ENCODE assay signal across 1 cellular context in the genomic region with DNA sequence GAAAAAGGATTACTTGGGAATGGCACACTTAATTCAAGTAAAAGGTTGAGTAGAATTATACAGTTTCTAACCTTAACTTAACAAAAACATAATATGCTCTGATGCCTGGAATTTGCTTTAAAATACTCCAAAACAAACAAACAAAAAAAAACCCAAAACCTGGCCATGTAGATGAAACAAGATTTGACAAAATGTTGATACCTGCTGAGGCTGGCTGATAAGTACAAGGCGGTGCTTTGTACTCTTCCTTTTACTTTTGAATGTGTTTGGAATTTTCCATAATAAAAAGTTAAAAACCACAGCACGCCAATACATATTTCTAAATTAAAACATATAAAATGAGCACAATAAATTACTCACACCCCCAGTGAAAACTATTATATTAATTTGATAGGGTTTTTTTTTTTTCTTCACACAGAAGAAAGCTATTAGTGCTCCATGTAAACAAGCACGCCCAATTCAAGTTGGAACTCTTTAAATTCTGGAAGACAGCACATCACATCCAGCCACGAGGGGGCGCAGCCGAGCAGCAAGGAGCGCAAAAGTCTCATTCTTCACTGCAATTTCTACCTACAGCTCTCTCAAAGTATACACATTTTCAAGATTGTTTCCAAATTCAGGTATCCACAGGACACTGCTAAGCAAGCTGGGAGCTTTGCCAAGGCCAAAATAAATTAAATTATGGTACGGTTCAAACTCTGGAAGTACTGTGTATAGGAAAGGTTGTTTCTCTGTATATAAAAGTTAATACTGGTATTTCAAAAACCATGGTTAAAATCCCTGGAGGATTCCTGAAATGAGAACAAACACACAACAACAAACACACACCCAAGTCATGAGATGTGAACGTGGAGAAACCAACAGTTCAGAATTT.
TF ChIP-seq lines count a peak whose summit lies in the region.

No MANE protein-coding gene starts in this region.

TF ChIP-seq in K562, 482 proteins besides CTCF, POLR2A, EP300 and RAD21 (continued from another document and continues in another):
- TF ChIP-seq, protein P1, sequence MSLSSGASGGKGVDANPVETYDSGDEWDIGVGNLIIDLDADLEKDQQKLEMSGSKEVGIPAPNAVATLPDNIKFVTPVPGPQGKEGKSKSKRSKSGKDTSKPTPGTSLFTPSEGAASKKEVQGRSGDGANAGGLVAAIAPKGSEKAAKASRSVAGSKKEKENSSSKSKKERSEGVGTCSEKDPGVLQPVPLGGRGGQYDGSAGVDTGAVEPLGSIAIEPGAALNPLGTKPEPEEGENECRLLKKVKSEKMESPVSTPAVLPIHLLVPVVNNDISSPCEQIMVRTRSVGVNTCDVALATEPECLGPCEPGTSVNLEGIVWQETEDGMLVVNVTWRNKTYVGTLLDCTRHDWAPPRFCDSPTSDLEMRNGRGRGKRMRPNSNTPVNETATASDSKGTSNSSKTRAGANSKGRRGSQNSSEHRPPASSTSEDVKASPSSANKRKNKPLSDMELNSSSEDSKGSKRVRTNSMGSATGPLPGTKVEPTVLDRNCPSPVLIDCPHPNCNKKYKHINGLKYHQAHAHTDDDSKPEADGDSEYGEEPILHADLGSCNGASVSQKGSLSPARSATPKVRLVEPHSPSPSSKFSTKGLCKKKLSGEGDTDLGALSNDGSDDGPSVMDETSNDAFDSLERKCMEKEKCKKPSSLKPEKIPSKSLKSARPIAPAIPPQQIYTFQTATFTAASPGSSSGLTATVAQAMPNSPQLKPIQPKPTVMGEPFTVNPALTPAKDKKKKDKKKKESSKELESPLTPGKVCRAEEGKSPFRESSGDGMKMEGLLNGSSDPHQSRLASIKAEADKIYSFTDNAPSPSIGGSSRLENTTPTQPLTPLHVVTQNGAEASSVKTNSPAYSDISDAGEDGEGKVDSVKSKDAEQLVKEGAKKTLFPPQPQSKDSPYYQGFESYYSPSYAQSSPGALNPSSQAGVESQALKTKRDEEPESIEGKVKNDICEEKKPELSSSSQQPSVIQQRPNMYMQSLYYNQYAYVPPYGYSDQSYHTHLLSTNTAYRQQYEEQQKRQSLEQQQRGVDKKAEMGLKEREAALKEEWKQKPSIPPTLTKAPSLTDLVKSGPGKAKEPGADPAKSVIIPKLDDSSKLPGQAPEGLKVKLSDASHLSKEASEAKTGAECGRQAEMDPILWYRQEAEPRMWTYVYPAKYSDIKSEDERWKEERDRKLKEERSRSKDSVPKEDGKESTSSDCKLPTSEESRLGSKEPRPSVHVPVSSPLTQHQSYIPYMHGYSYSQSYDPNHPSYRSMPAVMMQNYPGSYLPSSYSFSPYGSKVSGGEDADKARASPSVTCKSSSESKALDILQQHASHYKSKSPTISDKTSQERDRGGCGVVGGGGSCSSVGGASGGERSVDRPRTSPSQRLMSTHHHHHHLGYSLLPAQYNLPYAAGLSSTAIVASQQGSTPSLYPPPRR (CRISPR knock-in tag; IDR thresholded peaks at IDR 0.05; ENCODE audit: borderline replicate concordance) = no peak
- TF ChIP-seq SRF (CRISPR knock-in tag; IDR thresholded peaks at IDR 0.05) (no peak), RBM15 (IDR thresholded peaks at IDR 0.05; ENCODE audit: insufficient read depth, low read length) (no peak), SMARCE1 (IDR thresholded peaks at IDR 0.05) (0 out of 2 replicates have a peak, but pooled peaks have one; percentile 63), ZNF384 (IDR thresholded peaks at IDR 0.05; ENCODE audit: low read depth, low read length) (peak; percentile 75), ERF (CRISPR knock-in tag; IDR thresholded peaks at IDR 0.05) (no peak), THRAP3 (IDR thresholded peaks at IDR 0.05; ENCODE audit: borderline replicate concordance) (no peak), PCBP2 (IDR thresholded peaks at IDR 0.05; ENCODE audit: low read depth, low read length, poor library complexity, severe bottlenecking) (no peak), SMARCB1 (IDR thresholded peaks at IDR 0.05; ENCODE audit: insufficient read length, low read depth) (peak; percentile 68), CREBBP (IDR thresholded peaks at IDR 0.05; ENCODE audit: low read depth, low read length) (no peak), ZNF696 (CRISPR knock-in tag; conservative IDR thresholded peaks at IDR 0.05) (no peak), ZNF165 (CRISPR knock-in tag; IDR thresholded peaks at IDR 0.05; ENCODE audit: borderline replicate concordance) (no peak), SMARCA4 (IDR thresholded peaks at IDR 0.05) (peak; percentile 75), RBM39 (optimal IDR thresholded peaks at IDR 0.05; ENCODE audit: low read depth, low read length) (no peak), ARNT (IDR thresholded peaks at IDR 0.05) (no peak), DPF2 (IDR thresholded peaks at IDR 0.05) (peak; percentile 69), MYC (IDR thresholded peaks at IDR 0.05; ENCODE audit: low read depth, low read length) (peak; percentile 26; the same call in 1 of the 2 replicates), MYC (CRISPR knock-in tag; IDR thresholded peaks at IDR 0.05; ENCODE audit: borderline replicate concordance, low read depth) (no peak), KLF1 (tag; IDR thresholded peaks at IDR 0.05) (no peak), MYNN (IDR thresholded peaks at IDR 0.05) (no peak), MYNN (CRISPR knock-in tag; IDR thresholded peaks at IDR 0.05) (no peak), SMAD2 (IDR thresholded peaks at IDR 0.05; ENCODE audit: low read depth, low read length) (no peak), XRCC4 (IDR thresholded peaks at IDR 0.05; ENCODE audit: extremely low read depth, insufficient read depth, insufficient read length) (no peak), NFE2 (IDR thresholded peaks at IDR 0.05; ENCODE audit: low read depth) (no peak), MXD1 (CRISPR knock-in tag; IDR thresholded peaks at IDR 0.05; ENCODE audit: borderline replicate concordance, poor library complexity, severe bottlenecking) (no peak), KLF10 (CRISPR knock-in tag; IDR thresholded peaks at IDR 0.05) (no peak), ETS2 (tag; IDR thresholded peaks at IDR 0.05; ENCODE audit: borderline replicate concordance, poor library complexity, severe bottlenecking) (no peak), RHOXF2B (CRISPR knock-in tag; conservative IDR thresholded peaks at IDR 0.05) (no peak), SLC30A9 (CRISPR knock-in tag; IDR thresholded peaks at IDR 0.05) (no peak), FOXM1 (IDR thresholded peaks at IDR 0.05; ENCODE audit: low read depth) (peak; percentile 16; the same call in 1 of the 2 replicates), FOXM1 (CRISPR knock-in tag; IDR thresholded peaks at IDR 0.05; ENCODE audit: low read depth) (no peak), FOXK2 (conservative IDR thresholded peaks at IDR 0.05 in 1 of 2, IDR thresholded peaks at IDR 0.05 in 1 of 2; ENCODE audit: low read depth in 2 of 2) (peak; percentile 96 to 98), SMARCC2 (IDR thresholded peaks at IDR 0.05; ENCODE audit: low read depth) (peak; percentile 53), NRF1 (conservative IDR thresholded peaks at IDR 0.05 in 1 of 2, IDR thresholded peaks at IDR 0.05 in 1 of 2) (no peak), TGIF2 (CRISPR knock-in tag; IDR thresholded peaks at IDR 0.05) (no peak), SETDB1 (IDR thresholded peaks at IDR 0.05; ENCODE audit: low read length) (no peak), LARP7 (IDR thresholded peaks at IDR 0.05) (no peak), E2F4 (CRISPR knock-in tag; IDR thresholded peaks at IDR 0.05; ENCODE audit: low read depth) (no peak), PML (IDR thresholded peaks at IDR 0.05; ENCODE audit: low read length) (no peak), NCOA2 (IDR thresholded peaks at IDR 0.05; ENCODE audit: partially characterized antibody in 2 of 2) (peak in 1 of 2 experiments; percentile 25)
- TF ChIP-seq, protein P2, sequence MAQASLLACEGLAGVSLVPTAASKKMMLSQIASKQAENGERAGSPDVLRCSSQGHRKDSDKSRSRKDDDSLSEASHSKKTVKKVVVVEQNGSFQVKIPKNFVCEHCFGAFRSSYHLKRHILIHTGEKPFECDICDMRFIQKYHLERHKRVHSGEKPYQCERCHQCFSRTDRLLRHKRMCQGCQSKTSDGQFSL (CRISPR knock-in tag; IDR thresholded peaks at IDR 0.05) = no peak
- TF ChIP-seq, protein P2 (tag; IDR thresholded peaks at IDR 0.05) = no peak
- TF ChIP-seq, protein P3, sequence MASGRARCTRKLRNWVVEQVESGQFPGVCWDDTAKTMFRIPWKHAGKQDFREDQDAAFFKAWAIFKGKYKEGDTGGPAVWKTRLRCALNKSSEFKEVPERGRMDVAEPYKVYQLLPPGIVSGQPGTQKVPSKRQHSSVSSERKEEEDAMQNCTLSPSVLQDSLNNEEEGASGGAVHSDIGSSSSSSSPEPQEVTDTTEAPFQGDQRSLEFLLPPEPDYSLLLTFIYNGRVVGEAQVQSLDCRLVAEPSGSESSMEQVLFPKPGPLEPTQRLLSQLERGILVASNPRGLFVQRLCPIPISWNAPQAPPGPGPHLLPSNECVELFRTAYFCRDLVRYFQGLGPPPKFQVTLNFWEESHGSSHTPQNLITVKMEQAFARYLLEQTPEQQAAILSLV (tag; IDR thresholded peaks at IDR 0.05) = no peak
- TF ChIP-seq, protein P4, sequence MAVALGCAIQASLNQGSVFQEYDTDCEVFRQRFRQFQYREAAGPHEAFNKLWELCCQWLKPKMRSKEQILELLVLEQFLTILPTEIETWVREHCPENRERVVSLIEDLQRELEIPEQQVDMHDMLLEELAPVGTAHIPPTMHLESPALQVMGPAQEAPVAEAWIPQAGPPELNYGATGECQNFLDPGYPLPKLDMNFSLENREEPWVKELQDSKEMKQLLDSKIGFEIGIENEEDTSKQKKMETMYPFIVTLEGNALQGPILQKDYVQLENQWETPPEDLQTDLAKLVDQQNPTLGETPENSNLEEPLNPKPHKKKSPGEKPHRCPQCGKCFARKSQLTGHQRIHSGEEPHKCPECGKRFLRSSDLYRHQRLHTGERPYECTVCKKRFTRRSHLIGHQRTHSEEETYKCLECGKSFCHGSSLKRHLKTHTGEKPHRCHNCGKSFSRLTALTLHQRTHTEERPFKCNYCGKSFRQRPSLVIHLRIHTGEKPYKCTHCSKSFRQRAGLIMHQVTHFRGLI (CRISPR knock-in tag; IDR thresholded peaks at IDR 0.05) = no peak
- TF ChIP-seq, protein P5, sequence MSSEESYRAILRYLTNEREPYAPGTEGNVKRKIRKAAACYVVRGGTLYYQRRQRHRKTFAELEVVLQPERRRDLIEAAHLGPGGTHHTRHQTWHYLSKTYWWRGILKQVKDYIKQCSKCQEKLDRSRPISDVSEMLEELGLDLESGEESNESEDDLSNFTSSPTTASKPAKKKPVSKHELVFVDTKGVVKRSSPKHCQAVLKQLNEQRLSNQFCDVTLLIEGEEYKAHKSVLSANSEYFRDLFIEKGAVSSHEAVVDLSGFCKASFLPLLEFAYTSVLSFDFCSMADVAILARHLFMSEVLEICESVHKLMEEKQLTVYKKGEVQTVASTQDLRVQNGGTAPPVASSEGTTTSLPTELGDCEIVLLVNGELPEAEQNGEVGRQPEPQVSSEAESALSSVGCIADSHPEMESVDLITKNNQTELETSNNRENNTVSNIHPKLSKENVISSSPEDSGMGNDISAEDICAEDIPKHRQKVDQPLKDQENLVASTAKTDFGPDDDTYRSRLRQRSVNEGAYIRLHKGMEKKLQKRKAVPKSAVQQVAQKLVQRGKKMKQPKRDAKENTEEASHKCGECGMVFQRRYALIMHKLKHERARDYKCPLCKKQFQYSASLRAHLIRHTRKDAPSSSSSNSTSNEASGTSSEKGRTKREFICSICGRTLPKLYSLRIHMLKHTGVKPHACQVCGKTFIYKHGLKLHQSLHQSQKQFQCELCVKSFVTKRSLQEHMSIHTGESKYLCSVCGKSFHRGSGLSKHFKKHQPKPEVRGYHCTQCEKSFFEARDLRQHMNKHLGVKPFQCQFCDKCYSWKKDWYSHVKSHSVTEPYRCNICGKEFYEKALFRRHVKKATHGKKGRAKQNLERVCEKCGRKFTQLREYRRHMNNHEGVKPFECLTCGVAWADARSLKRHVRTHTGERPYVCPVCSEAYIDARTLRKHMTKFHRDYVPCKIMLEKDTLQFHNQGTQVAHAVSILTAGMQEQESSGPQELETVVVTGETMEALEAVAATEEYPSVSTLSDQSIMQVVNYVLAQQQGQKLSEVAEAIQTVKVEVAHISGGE (CRISPR knock-in tag; IDR thresholded peaks at IDR 0.05) = no peak
- TF ChIP-seq, protein P6, sequence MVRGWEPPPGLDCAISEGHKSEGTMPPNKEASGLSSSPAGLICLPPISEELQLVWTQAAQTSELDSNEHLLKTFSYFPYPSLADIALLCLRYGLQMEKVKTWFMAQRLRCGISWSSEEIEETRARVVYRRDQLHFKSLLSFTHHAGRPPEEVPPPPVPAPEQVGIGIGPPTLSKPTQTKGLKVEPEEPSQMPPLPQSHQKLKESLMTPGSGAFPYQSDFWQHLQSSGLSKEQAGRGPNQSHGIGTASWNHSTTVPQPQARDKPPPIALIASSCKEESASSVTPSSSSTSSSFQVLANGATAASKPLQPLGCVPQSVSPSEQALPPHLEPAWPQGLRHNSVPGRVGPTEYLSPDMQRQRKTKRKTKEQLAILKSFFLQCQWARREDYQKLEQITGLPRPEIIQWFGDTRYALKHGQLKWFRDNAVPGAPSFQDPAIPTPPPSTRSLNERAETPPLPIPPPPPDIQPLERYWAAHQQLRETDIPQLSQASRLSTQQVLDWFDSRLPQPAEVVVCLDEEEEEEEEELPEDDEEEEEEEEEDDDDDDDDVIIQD (CRISPR knock-in tag; IDR thresholded peaks at IDR 0.05) = no peak
